In the genomic region with DNA sequence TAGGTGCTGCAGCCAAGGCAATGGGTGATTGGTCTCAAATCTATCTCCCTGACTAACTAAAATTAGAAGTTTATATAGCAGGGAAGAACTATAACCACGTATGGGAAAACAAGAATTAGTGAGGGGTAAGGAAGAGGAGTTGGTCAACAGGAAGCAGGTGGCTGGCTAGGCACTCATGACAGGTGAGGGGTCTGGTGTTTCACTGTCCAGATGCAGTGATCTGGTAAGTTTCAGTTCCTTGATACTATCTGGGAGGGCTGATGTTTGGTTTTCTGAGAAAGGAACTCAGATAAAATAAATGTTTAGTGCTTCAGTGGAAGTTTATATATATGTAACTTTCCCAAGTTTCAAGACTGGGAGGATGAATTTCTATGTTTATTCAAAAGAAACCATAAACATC, we compare ENCODE assay signal across 20 cellular contexts.
"Had no signal": no experiment of that assay in that cellular context is flagged by ENCODE, and none has a peak within 500 bp of the region (broad histone marks: within the 10 kb centered on the region; RNA-seq: fewer than 3 reads in every experiment).

No MANE protein-coding gene starts in this region.

- H3K27ac Mint-ChIP-seq: activated naive CD4-positive, alpha-beta T cell treated with anti-CD3 and anti-CD28 coated beads, Interleukin-2, amount 50 U/mL, for 24 hours; mesothelial cell of epicardium had no signal

- ATAC-seq: left lobe of liver had no signal

- DNase-seq: activated CD4-positive, alpha-beta T cell treated with anti-CD3 and anti-CD28 coated beads, Interleukin-2, amount 50 U/mL, for 1 hour; activated effector memory CD4-positive, alpha-beta T cell treated with Interleukin-2 at 50 U/mL for 16 hours; cerebellar nuclear complex; cortex of kidney; head of caudate nucleus; kidney; stimulated activated CD4-positive, alpha-beta T cell treated with anti-CD3 and anti-CD28 coated beads, Interleukin-12 subunit alpha, Interleukin-12 subunit beta, amount 100 ng/mL, for 4 hours; stimulated activated CD4-positive, alpha-beta T cell treated with anti-CD3 and anti-CD28 coated beads, Interleukin-1b, Interleukin-23, amount 100 ng/mL, for 48 hours; stimulated activated CD8-positive, alpha-beta memory T cell treated with anti-CD3 and anti-CD28 coated beads, Interleukin-4, amount 100 ng/mL, for 48 hours; stimulated activated naive CD8-positive, alpha-beta T cell treated with anti-CD3 and anti-CD28 coated beads, Interleukin-15, amount 100 ng/mL, for 72 hours; T1000; transverse colon; uterus had no signal

- H3K27ac ChIP-seq: suprapubic skin, transverse colon, uterus had no signal

- H3K4me1 ChIP-seq: suprapubic skin, uterus had no signal

- H3K36me3 ChIP-seq: suprapubic skin, transverse colon, uterus had no signal

- H3K4me1 Mint-ChIP-seq: activated naive CD4-positive, alpha-beta T cell treated with anti-CD3 and anti-CD28 coated beads, Interleukin-2, amount 50 U/mL, for 24 hours; mesothelial cell of epicardium had no signal

- H3K9me3 ChIP-seq: suprapubic skin, uterus had no signal

- FAIRE-seq: bronchial epithelial cell, frontal cortex, kidney had no signal

- H3K27me3 Mint-ChIP-seq: activated naive CD4-positive, alpha-beta T cell treated with anti-CD3 and anti-CD28 coated beads, Interleukin-2, amount 50 U/mL, for 24 hours; stimulated activated naive CD8-positive, alpha-beta T cell treated with anti-CD3 and anti-CD28 coated beads, Interleukin-15, amount 100 ng/mL, for 72 hours had no signal

- H3K9me3 Mint-ChIP-seq: activated naive CD4-positive, alpha-beta T cell treated with anti-CD3 and anti-CD28 coated beads, Interleukin-2, amount 50 U/mL, for 24 hours had no signal

- H3K4me3 ChIP-seq: lung, suprapubic skin, transverse colon, uterus had no signal

- H3K4me3 Mint-ChIP-seq: activated naive CD4-positive, alpha-beta T cell treated with anti-CD3 and anti-CD28 coated beads, Interleukin-2, amount 50 U/mL, for 24 hours; mesothelial cell of epicardium had no signal
